8 cellular contexts compared by ENCODE assay signal in the genomic region with DNA sequence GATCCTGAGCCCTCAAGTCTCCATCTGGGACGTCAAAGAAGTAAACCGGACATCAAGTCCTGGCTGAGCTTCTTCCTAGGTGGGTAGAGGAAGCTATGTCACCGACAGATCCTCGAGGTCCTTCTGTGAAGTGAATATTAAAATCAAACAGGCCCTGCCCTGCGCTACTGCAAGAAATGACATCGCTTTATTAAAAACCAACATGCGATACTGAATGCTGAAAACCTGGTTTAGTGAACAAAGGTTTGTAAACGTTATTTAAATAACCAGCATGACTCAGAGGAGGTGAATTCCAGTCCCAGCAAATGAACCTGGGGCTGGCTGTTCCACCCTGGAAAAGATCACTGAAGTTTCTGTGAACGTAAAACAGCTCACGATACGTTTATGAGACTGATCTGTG.
A peak's percentile ranks its signal among the peaks of the same experiment; 100 is the strongest.
DNase-seq lines count a peak whose midpoint lies in the region; ATAC-seq lines count a peak whose summit lies in the region.

No MANE protein-coding gene starts in this region.

- H3K36me3 ChIP-seq in ES-I3 (ENCODE audit: insufficient read depth, low read length) (peaks cover 25% of the 10 kb centered on the region), HUES6 (ENCODE audit: control insufficient read depth, insufficient read depth, low read length) (peaks cover 31% of the 10 kb centered on the region)

- H3K27me3 Mint-ChIP-seq in activated naive CD8-positive, alpha-beta T cell treated with anti-CD3 and anti-CD28 coated beads, Interleukin-2, amount 50 U/mL, for 24 hours: no peaks in the 10 kb centered on the region
- no peaks in the 10 kb centered on the region for H3K27me3 Mint-ChIP-seq in stimulated activated memory B cell treated with anti-CD40 and anti-IgM and Interleukin-4, amounts not matched to agents 10 μg/mL and 1 μg/mL and 100 μg/mL, for 72 hours

- peak overlapping the region; percentile 94 for H3K4me3 Mint-ChIP-seq in activated naive CD8-positive, alpha-beta T cell treated with anti-CD3 and anti-CD28 coated beads, Interleukin-2, amount 50 U/mL, for 24 hours
- H3K4me3 Mint-ChIP-seq in stimulated activated memory B cell treated with anti-CD40 and anti-IgM and Interleukin-4, amounts not matched to agents 10 μg/mL and 1 μg/mL and 100 μg/mL, for 72 hours: peak overlapping the region; percentile 91

- peak overlapping the region; percentile 97 for H3K9ac ChIP-seq in ES-I3 (ENCODE audit: low read depth, low read length)
- peak overlapping the region; percentile 89 for H3K9ac ChIP-seq in HUES6 (ENCODE audit: low read length)

- H3K27ac Mint-ChIP-seq in activated naive CD8-positive, alpha-beta T cell treated with anti-CD3 and anti-CD28 coated beads, Interleukin-2, amount 50 U/mL, for 24 hours: peak overlapping the region; percentile 97
- H3K27ac Mint-ChIP-seq in stimulated activated memory B cell treated with anti-CD40 and anti-IgM and Interleukin-4, amounts not matched to agents 10 μg/mL and 1 μg/mL and 100 μg/mL, for 72 hours: peak overlapping the region; percentile 91

- peaks cover 5% of the 10 kb centered on the region; the same call in 1 of the 2 replicates for H3K4me1 ChIP-seq in ES-I3 (ENCODE audit: insufficient read depth, low read length)
- H3K4me1 ChIP-seq in HUES6 (ENCODE audit: control insufficient read depth, insufficient read depth, low read length): peaks cover 7% of the 10 kb centered on the region; the same call in 1 of the 2 replicates

- H3K9me3 Mint-ChIP-seq in activated naive CD8-positive, alpha-beta T cell treated with anti-CD3 and anti-CD28 coated beads, Interleukin-2, amount 50 U/mL, for 24 hours: no peaks in the 10 kb centered on the region
- no peaks in the 10 kb centered on the region for H3K9me3 Mint-ChIP-seq in stimulated activated memory B cell treated with anti-CD40 and anti-IgM and Interleukin-4, amounts not matched to agents 10 μg/mL and 1 μg/mL and 100 μg/mL, for 72 hours

- no peaks in the 10 kb centered on the region for H3K9me3 ChIP-seq in ES-I3 (ENCODE audit: control insufficient read depth, insufficient read depth, low read length)
- H3K9me3 ChIP-seq in HUES6 (ENCODE audit: control insufficient read depth, insufficient read depth, low read depth, low read length): no peaks in the 10 kb centered on the region

- peak; percentile 51 for ATAC-seq in activated naive CD8-positive, alpha-beta T cell treated with anti-CD3 and anti-CD28 coated beads, Interleukin-2, amount 50 U/mL, for 24 hours
- ATAC-seq in stimulated activated memory B cell treated with anti-CD40 and anti-IgM and Interleukin-4, amounts not matched to agents 10 μg/mL and 1 μg/mL and 100 μg/mL, for 72 hours: no peak

- H3K27ac ChIP-seq in HUES6 (ENCODE audit: low read depth, low read length): peak overlapping the region; percentile 76; the same call in 1 of the 2 replicates

- peaks cover 36% of the 10 kb centered on the region for H3K36me3 Mint-ChIP-seq in activated naive CD8-positive, alpha-beta T cell treated with anti-CD3 and anti-CD28 coated beads, Interleukin-2, amount 50 U/mL, for 24 hours (ENCODE audit: low read depth)
- H3K36me3 Mint-ChIP-seq in stimulated activated memory B cell treated with anti-CD40 and anti-IgM and Interleukin-4, amounts not matched to agents 10 μg/mL and 1 μg/mL and 100 μg/mL, for 72 hours: peaks cover 23% of the 10 kb centered on the region

- peaks cover 53% of the 10 kb centered on the region for H3K4me1 Mint-ChIP-seq in activated naive CD8-positive, alpha-beta T cell treated with anti-CD3 and anti-CD28 coated beads, Interleukin-2, amount 50 U/mL, for 24 hours
- H3K4me1 Mint-ChIP-seq in stimulated activated memory B cell treated with anti-CD40 and anti-IgM and Interleukin-4, amounts not matched to agents 10 μg/mL and 1 μg/mL and 100 μg/mL, for 72 hours: peaks cover 43% of the 10 kb centered on the region

- DNase-seq in activated naive CD8-positive, alpha-beta T cell treated with anti-CD3 and anti-CD28 coated beads, Interleukin-2, amount 50 U/mL, for 24 hours: no peak
- DNase-seq in islet precursor cell (peak; percentile 58), iPS-NIHi11 (ENCODE audit: low spot score) (no peak), DMS153 (lab: John Stamatoyannopoulos, UW) (no peak), ecto neural progenitor cell (ENCODE audit: low spot score) (no peak)

- no peaks in the 10 kb centered on the region for H3K27me3 ChIP-seq in HUES6 (ENCODE audit: control insufficient read depth, insufficient read depth, low read length)

- H3K4me3 ChIP-seq in HUES6 (ENCODE audit: low read depth, low read length): peak overlapping the region; percentile 86
